In genomic region chr19:12913011-12913561, GRCh38 we compare ENCODE assay signal across 9 cellular contexts. TPM values are rescaled to one million over a fixed set of nuclear protein-coding genes. Genes with fewer than 3 reads are reported as not detected.
DNase-seq lines count a peak whose midpoint lies in the region; ATAC-seq, FAIRE-seq and TF ChIP-seq lines count a peak whose summit lies in the region.
"Had no signal": no experiment of that assay in that cellular context is flagged by ENCODE, and none has a peak within 500 bp of the region (broad histone marks: within the 10 kb centered on the region; RNA-seq: fewer than 3 reads in every experiment).

No MANE protein-coding gene starts in this region.

- CTCF ChIA-PET in endothelial cell of umbilical vein (lab: Charles Lee) = interaction anchor here (0.9 kb wide), 1 partner anchor 152 kb away, joined by 3 read pairs; no protein-coding TSS in a partner anchor
- CTCF ChIA-PET in activated CD4-positive, alpha-beta memory T cell treated with anti-CD3 and anti-CD28 coated beads for 36 hours (lab: Charles Lee) = interaction anchor here (0.6 to 2.6 kb wide), 5 partner anchors 22 to 1660 kb away, joined by 3 to 12 read pairs (median 5); partner anchors contain the start of gene GCDH

- POLR2A ChIA-PET in endothelial cell of umbilical vein (lab: Charles Lee) = no interaction called here
- POLR2A ChIA-PET in activated CD4-positive, alpha-beta memory T cell treated with anti-CD3 and anti-CD28 coated beads for 36 hours (lab: Charles Lee) = interaction anchor here (0.6 to 1.3 kb wide), 4 partner anchors 22 to 1354 kb away, joined by 3 to 4 read pairs (median 4); partner anchors contain the start of genes GCDH and RNASEH2A

- no peaks in the 10 kb centered on the region for H3K79me2 ChIP-seq in endothelial cell of umbilical vein (ENCODE audit: control insufficient read depth, insufficient read depth, low read length)

- H3K9ac ChIP-seq in HUES48 (ENCODE audit: low read depth, low read length) = peak overlapping the region; percentile 44
- no peak overlapping the region for H3K9ac ChIP-seq in endothelial cell of umbilical vein (replicated peaks; ENCODE audit: extremely low read depth, insufficient read depth, low read length)
- peak overlapping the region; percentile 38 for H3K9ac ChIP-seq in mucosa of stomach (ENCODE audit: low read length)

- dilution Hi-C loops in endothelial cell of umbilical vein (cut with MboI; ENCODE audit: extremely low pct_ligation_motif_present, low sequenced_read_pairs) = no loop called here

- H3K36me3 ChIP-seq in HUES48 (ENCODE audit: control insufficient read depth, insufficient read depth, low read length) (no peaks in the 10 kb centered on the region), endothelial cell of umbilical vein (ENCODE audit: control insufficient read depth in 2 of 2, extremely low read depth in 1 of 2, insufficient read depth in 2 of 2, low read length in 2 of 2) (no peaks in the 10 kb centered on the region), mucosa of stomach (ENCODE audit: control insufficient read depth, insufficient read depth, low read length) (no peaks in the 10 kb centered on the region)

- H3K27ac Mint-ChIP-seq in activated CD4-positive, alpha-beta memory T cell treated with anti-CD3 and anti-CD28 coated beads for 36 hours = no peak overlapping the region

- FAIRE-seq in endothelial cell of umbilical vein (lab: Jason Lieb, UNC) (no peak), HTR-8/SVneo (lab: Jason Lieb, UNC) (no peak)

- H3K9me3 ChIP-seq in HUES48 (ENCODE audit: control insufficient read depth, insufficient read depth, low read length) (no peaks in the 10 kb centered on the region), endothelial cell of umbilical vein (replicated peaks; ENCODE audit: control insufficient read depth, insufficient read depth, low read length) (no peaks in the 10 kb centered on the region), mucosa of stomach (ENCODE audit: control insufficient read depth, low read length) (no peaks in the 10 kb centered on the region)

- no peaks in the 10 kb centered on the region for H3K36me3 Mint-ChIP-seq in activated CD4-positive, alpha-beta memory T cell treated with anti-CD3 and anti-CD28 coated beads for 36 hours

- intact Hi-C loops in endothelial cell of umbilical vein (cut with micrococcal nuclease) = no loop called here
- intact Hi-C loops in activated CD4-positive, alpha-beta memory T cell treated with anti-CD3 and anti-CD28 coated beads for 36 hours (cut with micrococcal nuclease) = no loop called here

- H3K9me3 Mint-ChIP-seq in activated CD4-positive, alpha-beta memory T cell treated with anti-CD3 and anti-CD28 coated beads for 36 hours = no peaks in the 10 kb centered on the region

- H3K27me3 ChIP-seq in HUES48 (ENCODE audit: control insufficient read depth, insufficient read depth, low read length) (peaks cover 3% of the 10 kb centered on the region), endothelial cell of umbilical vein (ENCODE audit: control insufficient read depth in 2 of 2, insufficient read depth in 2 of 2, low read length in 2 of 2) (peaks cover 3% of the 10 kb centered on the region in 2 experiments), mucosa of stomach (ENCODE audit: control insufficient read depth, insufficient read depth, low read length) (no peaks in the 10 kb centered on the region)

- H4K20me1 ChIP-seq in endothelial cell of umbilical vein (replicated peaks; ENCODE audit: control insufficient read depth, extremely low read depth, insufficient read depth, low read length) = no peaks in the 10 kb centered on the region

- no peaks in the 10 kb centered on the region for H3K9me1 ChIP-seq in endothelial cell of umbilical vein (replicated peaks; ENCODE audit: control insufficient read depth, extremely low read depth, insufficient read depth, low read length)

- H3K4me2 ChIP-seq in endothelial cell of umbilical vein (ENCODE audit: insufficient read depth, low read length) = no peak overlapping the region

- peaks cover 11% of the 10 kb centered on the region for H3K4me1 Mint-ChIP-seq in activated CD4-positive, alpha-beta memory T cell treated with anti-CD3 and anti-CD28 coated beads for 36 hours (ENCODE audit: low read depth)

- TF ChIP-seq POLR2A in endothelial cell of umbilical vein (IDR thresholded peaks at IDR 0.05; ENCODE audit: low read depth, low read length) = no peak

- H3K4me1 ChIP-seq in HUES48 (ENCODE audit: control insufficient read depth, insufficient read depth, low read length) = peaks cover 22% of the 10 kb centered on the region
- no peaks in the 10 kb centered on the region for H3K4me1 ChIP-seq in endothelial cell of umbilical vein (ENCODE audit: control insufficient read depth, extremely low read depth, insufficient read depth, low read length)
- peaks cover 19% of the 10 kb centered on the region for H3K4me1 ChIP-seq in mucosa of stomach (ENCODE audit: control insufficient read depth, insufficient read depth, low read length)

- no peak for ATAC-seq in HG03521 (IDR thresholded peaks at IDR 0.05; ENCODE audit: unreplicated experiment)

- DNase-seq in NCI-H774 (lab: John Stamatoyannopoulos, UW) = peak; percentile 96
- DNase-seq in endothelial cell of umbilical vein (ENCODE audit: low read depth, low spot score) = peak; percentile 31
- DNase-seq in activated CD4-positive, alpha-beta memory T cell treated with anti-CD3 and anti-CD28 coated beads for 36 hours = no peak
- DNase-seq in stimulated activated CD4-positive, alpha-beta T cell treated with anti-CD3 and anti-CD28 coated beads, Interleukin-12 subunit alpha, Interleukin-12 subunit beta, amount 100 ng/mL, for 4 hours = no peak
- no peak for DNase-seq in HTR-8/SVneo (ENCODE audit: insufficient read length, low spot score)

- H3K27me3 Mint-ChIP-seq in activated CD4-positive, alpha-beta memory T cell treated with anti-CD3 and anti-CD28 coated beads for 36 hours = no peaks in the 10 kb centered on the region

- H3K4me3 ChIP-seq in HUES48 (ENCODE audit: low read depth, low read length) = peak overlapping the region; percentile 8; the same call in 1 of the 2 replicates
- no peak overlapping the region for H3K4me3 ChIP-seq in endothelial cell of umbilical vein (replicated peaks in 1 of 3; ENCODE audit: insufficient read depth in 1 of 3, low read depth in 1 of 3, low read length in 3 of 3)
- H3K4me3 ChIP-seq in mucosa of stomach (ENCODE audit: low read length) = no peak overlapping the region

- TF ChIP-seq CTCF in endothelial cell of umbilical vein (IDR thresholded peaks at IDR 0.05; ENCODE audit: extremely low read depth in 1 of 2, insufficient read depth in 1 of 2, low read depth in 1 of 2, low read length in 2 of 2) = no peak

- BruUV-seq in endothelial cell of umbilical vein (replicated peaks; lab: Mats Ljungman, UMichigan) = no TSS peak

- H3K27ac ChIP-seq in HUES48 (ENCODE audit: low read depth, low read length) = peak overlapping the region; percentile 72
- no peak overlapping the region for H3K27ac ChIP-seq in endothelial cell of umbilical vein (ENCODE audit: insufficient read depth, low read depth, low read length)

- no peak overlapping the region for H2AFZ ChIP-seq in endothelial cell of umbilical vein (ENCODE audit: low read depth, low read length)

- H3K4me3 Mint-ChIP-seq in activated CD4-positive, alpha-beta memory T cell treated with anti-CD3 and anti-CD28 coated beads for 36 hours = no peak overlapping the region

RNA-seq across cellular contexts. Expression of gene SYCE2, which starts 6.0 kb away (rescaled TPM):
- 0.27 TPM in 1 of 2 replicates, not detected in the other for total RNA-seq in endothelial cell of umbilical vein
- 0.16 and 0.25 TPM in 2 replicates for polyA plus RNA-seq in endothelial cell of umbilical vein
- polyA plus RNA-seq in endothelial cell of umbilical vein (2011; cell fraction: cytosol; rRNA removed) = 0.31 and 0.34 TPM in 2 replicates
- 0.15 and 0.21 TPM in 2 replicates for polyA plus RNA-seq in endothelial cell of umbilical vein (2011; cell fraction: nucleus; rRNA removed)
- polyA plus RNA-seq in endothelial cell of umbilical vein (2012) = 0.23 and 0.71 TPM in 2 replicates
- polyA minus RNA-seq in endothelial cell of umbilical vein = not detected in 2 replicates
- not detected for polyA minus RNA-seq in endothelial cell of umbilical vein (2011; cell fraction: cytosol; rRNA and poly(A)+ RNA removed)
- polyA minus RNA-seq in endothelial cell of umbilical vein (2011; cell fraction: nucleus; rRNA and poly(A)+ RNA removed) = not detected in 2 replicates
- total RNA-seq in activated CD4-positive, alpha-beta memory T cell treated with anti-CD3 and anti-CD28 coated beads for 36 hours = 1 to 10 TPM; 3.0 to 4.2 TPM
- total RNA-seq: renal cortical epithelial cell had no signal

RNA-seq across cellular contexts. Expression of gene FARSA, which starts 20.4 kb away (rescaled TPM):
- 71.4 and 77.4 TPM in 2 replicates for total RNA-seq in endothelial cell of umbilical vein
- polyA plus RNA-seq in endothelial cell of umbilical vein = 51.8 and 55.3 TPM in 2 replicates
- polyA plus RNA-seq in endothelial cell of umbilical vein (2011; cell fraction: cytosol; rRNA removed) = 37.9 TPM in 2 replicates
- polyA plus RNA-seq in endothelial cell of umbilical vein (2011; cell fraction: nucleus; rRNA removed) = 51.3 and 55.0 TPM in 2 replicates
- 76.1 and 80.0 TPM in 2 replicates for polyA plus RNA-seq in endothelial cell of umbilical vein (2012)
- polyA minus RNA-seq in endothelial cell of umbilical vein = 20.2 and 25.8 TPM in 2 replicates
- 45.1 TPM for polyA minus RNA-seq in endothelial cell of umbilical vein (2011; cell fraction: cytosol; rRNA and poly(A)+ RNA removed)
- polyA minus RNA-seq in endothelial cell of umbilical vein (2011; cell fraction: nucleus; rRNA and poly(A)+ RNA removed) = 13.2 and 13.5 TPM in 2 replicates
- total RNA-seq in activated CD4-positive, alpha-beta memory T cell treated with anti-CD3 and anti-CD28 coated beads for 36 hours = 100 to 1,000 TPM; 109 to 110 TPM

RNA-seq across cellular contexts. Expression of gene GCDH, which starts 22.1 kb away (rescaled TPM):
- 27.1 and 27.3 TPM in 2 replicates for total RNA-seq in endothelial cell of umbilical vein
- 35.8 and 39.8 TPM in 2 replicates for polyA plus RNA-seq in endothelial cell of umbilical vein
- polyA plus RNA-seq in endothelial cell of umbilical vein (2011; cell fraction: cytosol; rRNA removed) = 27.1 and 33.3 TPM in 2 replicates
- 46.7 and 48.3 TPM in 2 replicates for polyA plus RNA-seq in endothelial cell of umbilical vein (2011; cell fraction: nucleus; rRNA removed)
- polyA plus RNA-seq in endothelial cell of umbilical vein (2012) = 14.4 and 17.3 TPM in 2 replicates
- 17.8 and 18.2 TPM in 2 replicates for polyA minus RNA-seq in endothelial cell of umbilical vein
- 23.5 TPM for polyA minus RNA-seq in endothelial cell of umbilical vein (2011; cell fraction: cytosol; rRNA and poly(A)+ RNA removed)
- 9.9 and 12.6 TPM in 2 replicates for polyA minus RNA-seq in endothelial cell of umbilical vein (2011; cell fraction: nucleus; rRNA and poly(A)+ RNA removed)
- total RNA-seq in activated CD4-positive, alpha-beta memory T cell treated with anti-CD3 and anti-CD28 coated beads for 36 hours = 10 to 100 TPM; 33.6 to 34.4 TPM

RNA-seq across cellular contexts. Expression of gene CALR, which starts 25.3 kb away (rescaled TPM):
- total RNA-seq in endothelial cell of umbilical vein = 1,614 and 1,636 TPM in 2 replicates
- 1,135 and 1,206 TPM in 2 replicates for polyA plus RNA-seq in endothelial cell of umbilical vein
- 1,348 and 1,456 TPM in 2 replicates for polyA plus RNA-seq in endothelial cell of umbilical vein (2011; cell fraction: cytosol; rRNA removed)
- polyA plus RNA-seq in endothelial cell of umbilical vein (2011; cell fraction: nucleus; rRNA removed) = 981 and 1,182 TPM in 2 replicates
- polyA plus RNA-seq in endothelial cell of umbilical vein (2012) = 1,660 and 1,676 TPM in 2 replicates
- polyA minus RNA-seq in endothelial cell of umbilical vein = 1,615 and 1,696 TPM in 2 replicates
- 411 TPM for polyA minus RNA-seq in endothelial cell of umbilical vein (2011; cell fraction: cytosol; rRNA and poly(A)+ RNA removed)
- polyA minus RNA-seq in endothelial cell of umbilical vein (2011; cell fraction: nucleus; rRNA and poly(A)+ RNA removed) = 416 and 482 TPM in 2 replicates
- 100 to 1,000 TPM; 625 to 642 TPM for total RNA-seq in activated CD4-positive, alpha-beta memory T cell treated with anti-CD3 and anti-CD28 coated beads for 36 hours

RNA-seq across cellular contexts. Expression of gene KLF1, which starts 26.1 kb away (rescaled TPM):
- not detected in 2 replicates for total RNA-seq in endothelial cell of umbilical vein
- not detected in 2 replicates for polyA plus RNA-seq in endothelial cell of umbilical vein
- not detected in 2 replicates for polyA plus RNA-seq in endothelial cell of umbilical vein (2011; cell fraction: cytosol; rRNA removed)
- not detected in 2 replicates for polyA plus RNA-seq in endothelial cell of umbilical vein (2011; cell fraction: nucleus; rRNA removed)
- not detected in 2 replicates for polyA plus RNA-seq in endothelial cell of umbilical vein (2012)
- 0.22 and 1.1 TPM in 2 replicates for polyA minus RNA-seq in endothelial cell of umbilical vein
- polyA minus RNA-seq in endothelial cell of umbilical vein (2011; cell fraction: cytosol; rRNA and poly(A)+ RNA removed) = not detected
- not detected in 2 replicates for polyA minus RNA-seq in endothelial cell of umbilical vein (2011; cell fraction: nucleus; rRNA and poly(A)+ RNA removed)
- under 1 TPM; 0.12 to 0.19 TPM for total RNA-seq in activated CD4-positive, alpha-beta memory T cell treated with anti-CD3 and anti-CD28 coated beads for 36 hours
- total RNA-seq: renal cortical epithelial cell had no signal

Comparison
In these comparisons a context has a peak if more than half of its experiments do, and no peak if none do; other contexts are left out.
1. DNase-seq: peak in NCI-H774 (single experiment) and endothelial cell of umbilical vein (single experiment); none in activated CD4-positive, alpha-beta memory T cell treated with anti-CD3 and anti-CD28 coated beads for 36 hours (single experiment), stimulated activated CD4-positive, alpha-beta T cell treated with anti-CD3 and anti-CD28 coated beads, Interleukin-12 subunit alpha, Interleukin-12 subunit beta, amount 100 ng/mL, for 4 hours (single experiment) and HTR-8/SVneo (single experiment).